26 cellular contexts compared by ENCODE assay signal in the genomic region with DNA sequence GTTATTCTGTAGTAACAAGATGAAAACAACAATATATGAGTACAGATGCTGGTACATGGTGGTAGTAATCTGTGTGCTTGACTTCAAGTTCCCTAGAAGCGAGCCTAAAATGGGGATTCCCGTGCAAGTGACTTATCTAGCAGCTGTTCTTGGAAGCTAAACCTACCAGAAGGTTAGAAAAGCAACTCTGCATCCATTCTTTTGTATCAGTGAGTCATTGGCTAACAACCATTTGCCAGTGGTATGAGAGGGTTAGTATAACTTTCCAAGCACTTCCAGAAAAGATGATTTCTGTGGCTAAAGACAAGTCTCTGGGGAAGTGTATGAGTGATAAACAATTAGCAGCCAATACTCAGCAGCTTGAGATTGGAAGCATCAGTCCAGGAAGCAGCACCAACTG.
"Had no signal": no experiment of that assay in that cellular context is flagged by ENCODE, and none has a peak within 500 bp of the region (broad histone marks: within the 10 kb centered on the region; RNA-seq: fewer than 3 reads in every experiment).

No MANE protein-coding gene starts in this region.

- DNase-seq: activated CD4-positive, alpha-beta T cell treated with anti-CD3 and anti-CD28 coated beads for 36 hours; activated CD4-positive, CD25-positive, alpha-beta regulatory T cell; activated CD8-positive, alpha-beta memory T cell treated with anti-CD3 and anti-CD28 coated beads, Interleukin-2, amount 10 ng/mL, durations not matched to agents 7 days and 5 days; activated CD8-positive, alpha-beta T cell treated with anti-CD3 and anti-CD28 coated beads, Interleukin-2, amount 10 ng/mL, durations not matched to agents 7 days and 5 days; activated effector memory CD4-positive, alpha-beta T cell treated with Interleukin-2 at 50 U/mL for 16 hours; activated naive CD4-positive, alpha-beta T cell treated with Interleukin-2 at 50 U/mL for 16 hours; anterior cingulate cortex; central memory CD4-positive, alpha-beta T cell; endodermal cell; foreskin melanocyte; heart right ventricle; left ventricle myocardium inferior; nephron progenitor cell; pancreas; sigmoid colon; stimulated activated CD4-positive, alpha-beta T cell treated with anti-CD3 and anti-CD28 coated beads, Interleukin-1b, Interleukin-23, amount 100 ng/mL, for 48 hours; stimulated activated naive B cell treated with anti-CD40 and anti-IgM and Interleukin-4, amounts not matched to agents 10 μg/mL and 1 μg/mL and 100 μg/mL, for 72 hours; stomach; T-helper 1 cell; tibial artery; upper lobe of right lung had no signal

- H3K4me3 ChIP-seq: breast epithelium, heart right ventricle, left ventricle myocardium inferior, lung, pancreas, prostate gland, sigmoid colon, smooth muscle cell, stomach, suprapubic skin, tibial artery, upper lobe of right lung had no signal
